20 cellular contexts compared by ENCODE assay signal in genomic region chr15:32905481-32905880, GRCh38.
"Had no signal": no experiment of that assay in that cellular context is flagged by ENCODE, and none has a peak within 500 bp of the region (broad histone marks: within the 10 kb centered on the region; RNA-seq: fewer than 3 reads in every experiment).

No MANE protein-coding gene starts in this region.

- H3K27ac ChIP-seq: adrenal gland, gastroesophageal sphincter, neutrophil, pancreas, transverse colon had no signal

- DNase-seq: activated CD4-positive, alpha-beta T cell treated with anti-CD3 and anti-CD28 coated beads for 48 hours; activated CD8-positive, alpha-beta T cell treated with anti-CD3 and anti-CD28 coated beads, Interleukin-2, amount 10 ng/mL, durations not matched to agents 7 days and 5 days; activated gamma-delta T cell treated with Interleukin-2 at 50 U/mL for 16 hours; activated T-cell treated with anti-CD3 and anti-CD28 coated beads, Interleukin-2, amount 50 U/mL, for 1 hour; adrenal gland; effector memory CD4-positive, alpha-beta T cell; head of caudate nucleus; hypothalamus; midbrain; pancreas; right cardiac atrium; stimulated activated CD4-positive, alpha-beta T cell treated with anti-CD3 and anti-CD28 coated beads, Interleukin-12 subunit alpha, Interleukin-12 subunit beta, amount 100 ng/mL, for 4 hours; stimulated activated CD4-positive, alpha-beta T cell treated with anti-CD3 and anti-CD28 coated beads, Interleukin-4, amount 100 ng/mL, for 4 hours; stimulated activated naive CD8-positive, alpha-beta T cell treated with anti-CD3 and anti-CD28 coated beads, Interleukin-15, amount 100 ng/mL, for 72 hours; transverse colon had no signal

- H3K27ac Mint-ChIP-seq: activated CD8-positive, alpha-beta T cell treated with anti-CD3 and anti-CD28 coated beads, Interleukin-2, amount 10 ng/mL, durations not matched to agents 7 days and 5 days; activated naive CD4-positive, alpha-beta T cell treated with anti-CD3 and anti-CD28 coated beads, Interleukin-2, amount 50 U/mL, for 72 hours; nephron; stimulated activated naive CD8-positive, alpha-beta T cell treated with anti-CD3 and anti-CD28 coated beads, Interleukin-15, amount 100 ng/mL, for 72 hours had no signal

- H3K9me3 ChIP-seq: adrenal gland, gastroesophageal sphincter, neutrophil, pancreas, transverse colon had no signal

- H3K9me3 Mint-ChIP-seq: activated naive CD4-positive, alpha-beta T cell treated with anti-CD3 and anti-CD28 coated beads, Interleukin-2, amount 50 U/mL, for 72 hours; central memory CD8-positive, alpha-beta T cell; nephron; stimulated activated naive CD8-positive, alpha-beta T cell treated with anti-CD3 and anti-CD28 coated beads, Interleukin-15, amount 100 ng/mL, for 72 hours had no signal

- H3K4me1 ChIP-seq: pancreas had no signal

- H3K4me3 ChIP-seq: adrenal gland, gastroesophageal sphincter, pancreas, transverse colon had no signal

- H3K4me1 Mint-ChIP-seq: central memory CD8-positive, alpha-beta T cell; nephron; stimulated activated naive CD8-positive, alpha-beta T cell treated with anti-CD3 and anti-CD28 coated beads, Interleukin-15, amount 100 ng/mL, for 72 hours had no signal

- H3K4me3 Mint-ChIP-seq: activated CD8-positive, alpha-beta T cell treated with anti-CD3 and anti-CD28 coated beads, Interleukin-2, amount 10 ng/mL, durations not matched to agents 7 days and 5 days; central memory CD8-positive, alpha-beta T cell; nephron; stimulated activated naive CD8-positive, alpha-beta T cell treated with anti-CD3 and anti-CD28 coated beads, Interleukin-15, amount 100 ng/mL, for 72 hours had no signal

- H3K27me3 Mint-ChIP-seq: central memory CD8-positive, alpha-beta T cell had no signal

- H3K36me3 ChIP-seq: adrenal gland, gastroesophageal sphincter, neutrophil, pancreas, transverse colon had no signal

- H3K27me3 ChIP-seq: adrenal gland, gastroesophageal sphincter, neutrophil, pancreas, transverse colon had no signal

- H3K36me3 Mint-ChIP-seq: activated naive CD4-positive, alpha-beta T cell treated with anti-CD3 and anti-CD28 coated beads, Interleukin-2, amount 50 U/mL, for 72 hours had no signal
